7 cellular contexts compared by ENCODE assay signal in genomic region chr6:109456283-109456583, GRCh38. TPM values are rescaled to one million over a fixed set of nuclear protein-coding genes. Genes with fewer than 3 reads are reported as not detected.
DNase-seq lines count a peak whose midpoint lies in the region; ATAC-seq, FAIRE-seq and TF ChIP-seq lines count a peak whose summit lies in the region.

No MANE protein-coding gene starts in this region.

- DNase-seq in ascending aorta (ENCODE audit: low spot score in 2 of 2): no peak
- no peak for DNase-seq in keratinocyte (ENCODE audit: low read depth, low spot score)
- no peak for DNase-seq in stimulated activated naive CD8-positive, alpha-beta T cell treated with anti-CD3 and anti-CD28 coated beads, Interleukin-15, amount 100 ng/mL, for 72 hours
- no peak for DNase-seq in DMS153 treated with DMSO at 0.1 percent for 48 hours (lab: John Stamatoyannopoulos, UW; ENCODE audit: unreplicated experiment)
- no peak for DNase-seq in GM19238 (ENCODE audit: insufficient read length, low spot score)

- no peaks in the 10 kb centered on the region for H3K9me1 ChIP-seq in keratinocyte (ENCODE audit: control insufficient read depth, extremely low read depth, insufficient read depth, low read length)

- dilution Hi-C loops in keratinocyte (cut with MboI; ENCODE audit: extremely low pct_ligation_motif_present, low sequenced_read_pairs): no loop called here

- H3K9me3 Mint-ChIP-seq in stimulated activated naive CD8-positive, alpha-beta T cell treated with anti-CD3 and anti-CD28 coated beads, Interleukin-15, amount 100 ng/mL, for 72 hours: no peaks in the 10 kb centered on the region

- peak; percentile 0 for ATAC-seq in HG03064 (IDR thresholded peaks at IDR 0.05; ENCODE audit: low read depth, unreplicated experiment)
- no peak for ATAC-seq in stimulated activated naive CD8-positive, alpha-beta T cell treated with anti-CD3 and anti-CD28 coated beads, Interleukin-15, amount 100 ng/mL, for 72 hours
- no peak for ATAC-seq in GM18858 (IDR thresholded peaks at IDR 0.05; ENCODE audit: unreplicated experiment)

- peaks cover 2% of the 10 kb centered on the region for H3K79me2 ChIP-seq in keratinocyte (ENCODE audit: control insufficient read depth, insufficient read depth, low read length)

- H3K36me3 ChIP-seq in ascending aorta (peaks cover 5 to 23% of the 10 kb centered on the region in 2 donors), keratinocyte (ENCODE audit: control insufficient read depth in 2 of 2, extremely low read depth in 1 of 2, insufficient read depth in 2 of 2, low read length in 2 of 2) (peaks cover 5 to 16% of the 10 kb centered on the region in 2 experiments)

- no peaks in the 10 kb centered on the region for H3K27me3 ChIP-seq in ascending aorta
- no peaks in the 10 kb centered on the region for H3K27me3 ChIP-seq in keratinocyte (ENCODE audit: control insufficient read depth, extremely low read depth, insufficient read depth, low read length)

- peak overlapping the region; percentile 66 for H2AFZ ChIP-seq in keratinocyte (ENCODE audit: control insufficient read depth, low read length)

- H3K9ac ChIP-seq in keratinocyte (ENCODE audit: control insufficient read depth, extremely low read depth, insufficient read depth, low read length): peak overlapping the region; percentile 81

- peaks cover 73% of the 10 kb centered on the region for H3K4me1 Mint-ChIP-seq in stimulated activated naive CD8-positive, alpha-beta T cell treated with anti-CD3 and anti-CD28 coated beads, Interleukin-15, amount 100 ng/mL, for 72 hours

- no peaks in the 10 kb centered on the region for H4K20me1 ChIP-seq in keratinocyte (ENCODE audit: control insufficient read depth, extremely low read depth, insufficient read depth, low read length)

- peak overlapping the region; percentile 14 to 64 for H3K4me3 Mint-ChIP-seq in stimulated activated naive CD8-positive, alpha-beta T cell treated with anti-CD3 and anti-CD28 coated beads, Interleukin-15, amount 100 ng/mL, for 72 hours

- intact Hi-C loops in ascending aorta (cut with DNase I): loop anchor here (2.0 to 5.0 kb wide), 2 partner anchors 74 to 361 kb away; partner anchors contain the start of genes CD164, CEP57L1 and SESN1

- peaks cover 14 to 20% of the 10 kb centered on the region in 2 donors for H3K4me1 ChIP-seq in ascending aorta
- peaks cover 22% of the 10 kb centered on the region for H3K4me1 ChIP-seq in keratinocyte (ENCODE audit: control insufficient read depth, extremely low read depth, insufficient read depth, low read length)

- H3K27ac Mint-ChIP-seq in stimulated activated naive CD8-positive, alpha-beta T cell treated with anti-CD3 and anti-CD28 coated beads, Interleukin-15, amount 100 ng/mL, for 72 hours: no peak overlapping the region

- peak overlapping the region; percentile 79 for H3K4me2 ChIP-seq in keratinocyte (ENCODE audit: control insufficient read depth, extremely low read depth, insufficient read depth, low read depth, low read length)

- FAIRE-seq in keratinocyte (lab: Jason Lieb, UNC): no peak

- H3K27ac ChIP-seq in ascending aorta (peak overlapping the region; percentile 84 to 88), keratinocyte (ENCODE audit: control insufficient read depth, insufficient read depth, low read length) (no peak overlapping the region)

- peak overlapping the region; percentile 79 to 82 for H3K4me3 ChIP-seq in ascending aorta
- H3K4me3 ChIP-seq in keratinocyte (ENCODE audit: control insufficient read depth in 2 of 3, extremely low read depth in 1 of 3, insufficient read depth in 2 of 3, low read depth in 1 of 3, low read length in 3 of 3): peak overlapping the region; percentile 78 to 79 (median 79)

- TF ChIP-seq CTCF in ascending aorta (IDR thresholded peaks at IDR 0.05) (no peak), keratinocyte (optimal IDR thresholded peaks at IDR 0.05 in 1 of 3, IDR thresholded peaks at IDR 0.05 in 1 of 3, conservative IDR thresholded peaks at IDR 0.05 in 1 of 3; ENCODE audit: extremely low read depth in 1 of 3, insufficient read depth in 2 of 3, low read length in 3 of 3) (no peak)

- H3K27me3 Mint-ChIP-seq in stimulated activated naive CD8-positive, alpha-beta T cell treated with anti-CD3 and anti-CD28 coated beads, Interleukin-15, amount 100 ng/mL, for 72 hours: no peaks in the 10 kb centered on the region

- H3K9me3 ChIP-seq in ascending aorta (no peaks in the 10 kb centered on the region), keratinocyte (ENCODE audit: control insufficient read depth, low read depth, low read length) (no peaks in the 10 kb centered on the region)

RNA-seq across cellular contexts. Expression of gene MICAL1, which starts 0.7 kb away (rescaled TPM):
- 55.6 TPM for total RNA-seq in ascending aorta
- 25.6 to 37.6 TPM (median 29.8 TPM) in 3 replicates for polyA plus RNA-seq in keratinocyte
- 7.4 TPM for polyA plus RNA-seq in keratinocyte (2011; ENCODE audit: low read depth)
- polyA plus RNA-seq in keratinocyte (2011; cell fraction: cytosol; rRNA removed): 11.6 and 19.6 TPM in 2 replicates
- polyA plus RNA-seq in keratinocyte (2011; cell fraction: nucleus; rRNA removed): 145 and 157 TPM in 2 replicates
- 11.8 and 32.3 TPM in 2 replicates for polyA plus RNA-seq in keratinocyte (2012; ENCODE audit: low replicate concordance)
- 31.3 to 44.9 TPM (median 33.0 TPM) in 3 replicates for polyA minus RNA-seq in keratinocyte
- 42.6 TPM for polyA minus RNA-seq in keratinocyte (2011; cell fraction: cytosol; rRNA and poly(A)+ RNA removed)
- 39.6 and 50.9 TPM in 2 replicates for polyA minus RNA-seq in keratinocyte (2011; cell fraction: nucleus; rRNA and poly(A)+ RNA removed)

RNA-seq across cellular contexts. Expression of gene SMPD2, which starts 15.7 kb away (rescaled TPM):
- 14.2 TPM for total RNA-seq in ascending aorta
- polyA plus RNA-seq in keratinocyte: 11.7 to 15.8 TPM (median 13.2 TPM) in 3 replicates
- 13.0 TPM for polyA plus RNA-seq in keratinocyte (2011; ENCODE audit: low read depth)
- 10.9 and 11.2 TPM in 2 replicates for polyA plus RNA-seq in keratinocyte (2011; cell fraction: cytosol; rRNA removed)
- 17.6 and 18.8 TPM in 2 replicates for polyA plus RNA-seq in keratinocyte (2011; cell fraction: nucleus; rRNA removed)
- polyA plus RNA-seq in keratinocyte (2012; ENCODE audit: low replicate concordance): 9.6 and 13.6 TPM in 2 replicates
- 16.5 to 24.3 TPM (median 18.4 TPM) in 3 replicates for polyA minus RNA-seq in keratinocyte
- 8.6 TPM for polyA minus RNA-seq in keratinocyte (2011; cell fraction: cytosol; rRNA and poly(A)+ RNA removed)
- 5.7 and 8.3 TPM in 2 replicates for polyA minus RNA-seq in keratinocyte (2011; cell fraction: nucleus; rRNA and poly(A)+ RNA removed)

RNA-seq across cellular contexts. Expression of gene PPIL6, which starts 15.8 kb away (rescaled TPM):
- 0.11 TPM for total RNA-seq in ascending aorta
- 0.82 to 1.4 TPM (median 1.3 TPM) in 3 replicates for polyA plus RNA-seq in keratinocyte
- polyA plus RNA-seq in keratinocyte (2011; ENCODE audit: low read depth): 2.0 TPM
- 1.1 and 1.8 TPM in 2 replicates for polyA plus RNA-seq in keratinocyte (2011; cell fraction: cytosol; rRNA removed)
- 0.90 and 1.0 TPM in 2 replicates for polyA plus RNA-seq in keratinocyte (2011; cell fraction: nucleus; rRNA removed)
- 0.48 and 1.7 TPM in 2 replicates for polyA plus RNA-seq in keratinocyte (2012; ENCODE audit: low replicate concordance)
- polyA minus RNA-seq in keratinocyte: 0.23 to 0.29 TPM in 2 of 3 replicates, not detected in the other
- not detected for polyA minus RNA-seq in keratinocyte (2011; cell fraction: cytosol; rRNA and poly(A)+ RNA removed)
- polyA minus RNA-seq in keratinocyte (2011; cell fraction: nucleus; rRNA and poly(A)+ RNA removed): 1.4 TPM in 1 of 2 replicates, not detected in the other

RNA-seq across cellular contexts. Expression of gene ZBTB24, which starts 26.8 kb away (rescaled TPM):
- 10.2 TPM for total RNA-seq in ascending aorta
- polyA plus RNA-seq in keratinocyte: 3.0 to 5.1 TPM (median 4.6 TPM) in 3 replicates
- polyA plus RNA-seq in keratinocyte (2011; ENCODE audit: low read depth): 2.9 TPM
- polyA plus RNA-seq in keratinocyte (2011; cell fraction: cytosol; rRNA removed): 2.2 and 3.6 TPM in 2 replicates
- polyA plus RNA-seq in keratinocyte (2011; cell fraction: nucleus; rRNA removed): 4.8 and 5.5 TPM in 2 replicates
- polyA plus RNA-seq in keratinocyte (2012; ENCODE audit: low replicate concordance): 2.1 and 5.5 TPM in 2 replicates
- 3.9 to 6.4 TPM (median 6.2 TPM) in 3 replicates for polyA minus RNA-seq in keratinocyte
- 3.6 TPM for polyA minus RNA-seq in keratinocyte (2011; cell fraction: cytosol; rRNA and poly(A)+ RNA removed)
- polyA minus RNA-seq in keratinocyte (2011; cell fraction: nucleus; rRNA and poly(A)+ RNA removed): 3.5 and 6.9 TPM in 2 replicates
